In the genomic region with DNA sequence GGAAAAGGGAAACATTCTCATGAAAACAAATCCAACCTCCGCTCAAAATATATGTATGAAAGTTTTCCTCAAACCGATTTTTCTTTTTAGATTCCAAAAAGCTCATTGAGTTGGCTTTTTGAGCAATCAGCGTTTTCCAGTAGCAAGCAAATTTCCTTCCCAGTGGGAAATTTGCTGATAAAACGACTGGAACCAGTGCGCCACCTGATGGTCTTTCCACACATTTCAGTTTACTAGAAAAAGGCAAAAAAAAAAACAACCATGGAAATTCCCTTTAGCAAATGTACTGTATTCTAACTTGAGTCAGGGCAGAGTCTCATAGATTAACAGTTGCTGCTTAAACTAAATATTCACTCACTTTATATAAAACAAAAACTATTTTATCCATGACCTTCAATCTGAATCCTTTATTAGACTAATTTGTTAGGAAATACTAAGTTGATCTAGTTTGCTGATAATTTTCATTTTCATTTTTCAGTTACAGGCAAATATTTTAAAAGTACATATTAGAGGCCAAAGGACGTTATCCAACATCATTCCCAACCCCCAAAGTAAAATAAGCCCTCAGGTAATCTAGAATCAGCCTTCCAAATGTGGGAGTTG, we compare ENCODE assay signal across 8 cellular contexts.
DNase-seq lines count a peak whose midpoint lies in the region; ATAC-seq and TF ChIP-seq lines count a peak whose summit lies in the region.

No MANE protein-coding gene starts in this region.

- H3K4ac ChIP-seq in H9 (ENCODE audit: low read depth, low read length): no peak overlapping the region

- no peak overlapping the region for H3K9ac ChIP-seq in H9 (ENCODE audit: extremely low read depth, insufficient read length, low read length)

- no peaks in the 10 kb centered on the region for H3K9me2 ChIP-seq in hepatocyte (replicated peaks; ENCODE audit: insufficient read depth)

- H3K4me1 ChIP-seq in H9 (ENCODE audit: insufficient read depth, low read length): no peaks in the 10 kb centered on the region
- no peaks in the 10 kb centered on the region; the same call in 1 of the 2 replicates for H3K4me1 ChIP-seq in SJCRH30
- no peaks in the 10 kb centered on the region for H3K4me1 ChIP-seq in hepatocyte (ENCODE audit: insufficient read depth)
- H3K4me1 ChIP-seq in thyroid gland: no peaks in the 10 kb centered on the region

- no peak overlapping the region for H3K4me3 Mint-ChIP-seq in H9
- H3K4me3 Mint-ChIP-seq in stimulated activated memory B cell treated with anti-CD40 and anti-IgM and Interleukin-4, amounts not matched to agents 10 μg/mL and 1 μg/mL and 100 μg/mL, for 72 hours: no peak overlapping the region
- no peak overlapping the region for H3K4me3 Mint-ChIP-seq in activated T-helper 2 cell treated with anti-CD3 and anti-CD28 coated beads, Interferon-gamma antibody, Interleukin-2, Interleukin-4, amounts not matched to agents 10 μg/mL and 5 μg/mL and 100 μg/mL, durations not matched to agents 14 hours and 24 hours and 36 hours (ENCODE audit: low read depth)

- no peak overlapping the region for H3K56ac ChIP-seq in H9 (ENCODE audit: insufficient read length, low read depth, low read length)

- no peaks in the 10 kb centered on the region for H3K36me3 Mint-ChIP-seq in H9 (ENCODE audit: insufficient read depth in 1 of 3, low read depth in 3 of 3)
- H3K36me3 Mint-ChIP-seq in stimulated activated memory B cell treated with anti-CD40 and anti-IgM and Interleukin-4, amounts not matched to agents 10 μg/mL and 1 μg/mL and 100 μg/mL, for 72 hours: no peaks in the 10 kb centered on the region
- H3K36me3 Mint-ChIP-seq in activated T-helper 2 cell treated with anti-CD3 and anti-CD28 coated beads, Interferon-gamma antibody, Interleukin-2, Interleukin-4, amounts not matched to agents 10 μg/mL and 5 μg/mL and 100 μg/mL, durations not matched to agents 14 hours and 24 hours and 36 hours (ENCODE audit: low read depth): no peaks in the 10 kb centered on the region

- no peak for DNase-seq in H9
- peak; percentile 26 to 77 for DNase-seq in SJCRH30
- DNase-seq in hepatocyte (ENCODE audit: low spot score): peak; percentile 68
- DNase-seq in thyroid gland: peak; percentile 36 to 54
- no peak for DNase-seq in activated T-helper 2 cell treated with anti-CD3 and anti-CD28 coated beads, Interferon-gamma antibody, Interleukin-2, Interleukin-4, amounts not matched to agents 10 μg/mL and 5 μg/mL and 100 μg/mL, durations not matched to agents 14 hours and 24 hours and 36 hours (ENCODE audit: low spot score)

- no peak overlapping the region for H2BK15ac ChIP-seq in H9 (ENCODE audit: low read depth, low read length)

- H3K14ac ChIP-seq in H9 (ENCODE audit: insufficient read depth, low read length): no peak overlapping the region

- no peak overlapping the region for H3K4me3 ChIP-seq in SJCRH30
- no peak overlapping the region for H3K4me3 ChIP-seq in hepatocyte
- H3K4me3 ChIP-seq in thyroid gland (replicated peaks in 1 of 3): no peak overlapping the region

- H2BK20ac ChIP-seq in H9 (ENCODE audit: low read depth, low read length, poor library complexity, severe bottlenecking): no peak overlapping the region

- no peaks in the 10 kb centered on the region for H3K36me3 ChIP-seq in SJCRH30
- no peaks in the 10 kb centered on the region for H3K36me3 ChIP-seq in hepatocyte (replicated peaks; ENCODE audit: insufficient read depth, low read depth)
- H3K36me3 ChIP-seq in thyroid gland: no peaks in the 10 kb centered on the region

- H3K23ac ChIP-seq in H9 (ENCODE audit: insufficient read length, low read depth, low read length): no peak overlapping the region

- no peak overlapping the region for H2AFZ ChIP-seq in H9 (ENCODE audit: low read length)
- H2AFZ ChIP-seq in hepatocyte: no peak overlapping the region

- no peak overlapping the region for H4K91ac ChIP-seq in H9 (ENCODE audit: insufficient read length, low read depth, low read length)

- H3K27me3 Mint-ChIP-seq in H9 (ENCODE audit: low read depth): peaks cover 8% of the 10 kb centered on the region
- H3K27me3 Mint-ChIP-seq in stimulated activated memory B cell treated with anti-CD40 and anti-IgM and Interleukin-4, amounts not matched to agents 10 μg/mL and 1 μg/mL and 100 μg/mL, for 72 hours: no peaks in the 10 kb centered on the region
- H3K27me3 Mint-ChIP-seq in activated T-helper 2 cell treated with anti-CD3 and anti-CD28 coated beads, Interferon-gamma antibody, Interleukin-2, Interleukin-4, amounts not matched to agents 10 μg/mL and 5 μg/mL and 100 μg/mL, durations not matched to agents 14 hours and 24 hours and 36 hours (ENCODE audit: low read depth): no peaks in the 10 kb centered on the region

- H3K23me2 ChIP-seq in H9 (ENCODE audit: insufficient read length, low read depth, low read length, poor library complexity, severe bottlenecking): no peaks in the 10 kb centered on the region

- H2BK120ac ChIP-seq in H9 (ENCODE audit: low read depth, low read length, poor library complexity, severe bottlenecking): no peak overlapping the region

- H3K27me3 ChIP-seq in H9 (ENCODE audit: insufficient read depth, low read length): no peaks in the 10 kb centered on the region; the same call in 1 of the 2 replicates
- H3K27me3 ChIP-seq in SJCRH30: no peaks in the 10 kb centered on the region; the same call in 1 of the 2 replicates
- peaks cover 12% of the 10 kb centered on the region for H3K27me3 ChIP-seq in hepatocyte
- H3K27me3 ChIP-seq in thyroid gland: no peaks in the 10 kb centered on the region

- H3K18ac ChIP-seq in H9 (ENCODE audit: insufficient read length, low read depth, low read length): no peak overlapping the region

- H4K20me1 ChIP-seq in H9 (ENCODE audit: control insufficient read depth, insufficient read depth, insufficient read length) (no peaks in the 10 kb centered on the region), hepatocyte (ENCODE audit: insufficient read depth, poor library complexity, severe bottlenecking) (no peaks in the 10 kb centered on the region)

- H2BK5ac ChIP-seq in H9 (ENCODE audit: insufficient read length, low read length): no peak overlapping the region

- no peaks in the 10 kb centered on the region for H3K9me3 ChIP-seq in H9 (ENCODE audit: control insufficient read depth, low read depth, low read length)
- H3K9me3 ChIP-seq in SJCRH30 (replicated peaks): no peaks in the 10 kb centered on the region
- no peaks in the 10 kb centered on the region for H3K9me3 ChIP-seq in hepatocyte (ENCODE audit: low read depth)
- no peaks in the 10 kb centered on the region for H3K9me3 ChIP-seq in thyroid gland

- H4K5ac ChIP-seq in H9 (ENCODE audit: insufficient read length, low read depth, low read length): no peak overlapping the region

- no peaks in the 10 kb centered on the region for H3K79me1 ChIP-seq in H9 (ENCODE audit: insufficient read depth, low read depth, low read length, poor library complexity, severe bottlenecking)

- TF ChIP-seq CTCF in C4-2B (conservative IDR thresholded peaks at IDR 0.05) (peak; percentile 80), H9 (conservative IDR thresholded peaks at IDR 0.05) (peak; percentile 78), hepatocyte (IDR thresholded peaks at IDR 0.05; ENCODE audit: poor library complexity) (peak; percentile 76), thyroid gland (IDR thresholded peaks at IDR 0.05) (peak; percentile 25 to 70 (median 56))

- H2AK5ac ChIP-seq in H9 (ENCODE audit: insufficient read length, low read length): no peak overlapping the region

- H3K27ac Mint-ChIP-seq in H9: no peak overlapping the region
- no peak overlapping the region for H3K27ac Mint-ChIP-seq in stimulated activated memory B cell treated with anti-CD40 and anti-IgM and Interleukin-4, amounts not matched to agents 10 μg/mL and 1 μg/mL and 100 μg/mL, for 72 hours
- no peak overlapping the region for H3K27ac Mint-ChIP-seq in activated T-helper 2 cell treated with anti-CD3 and anti-CD28 coated beads, Interferon-gamma antibody, Interleukin-2, Interleukin-4, amounts not matched to agents 10 μg/mL and 5 μg/mL and 100 μg/mL, durations not matched to agents 14 hours and 24 hours and 36 hours

- no peak overlapping the region for H4K8ac ChIP-seq in H9 (replicated peaks; ENCODE audit: insufficient read length, low read depth, low read length)

- H2BK12ac ChIP-seq in H9 (ENCODE audit: insufficient read length, low read depth, low read length): no peak overlapping the region

- no peak overlapping the region for H3T11ph ChIP-seq in H9 (ENCODE audit: low read length)

- H3K4me1 Mint-ChIP-seq in H9: peaks cover 6 to 9% of the 10 kb centered on the region in 2 experiments
- H3K4me1 Mint-ChIP-seq in stimulated activated memory B cell treated with anti-CD40 and anti-IgM and Interleukin-4, amounts not matched to agents 10 μg/mL and 1 μg/mL and 100 μg/mL, for 72 hours: no peaks in the 10 kb centered on the region
- H3K4me1 Mint-ChIP-seq in activated T-helper 2 cell treated with anti-CD3 and anti-CD28 coated beads, Interferon-gamma antibody, Interleukin-2, Interleukin-4, amounts not matched to agents 10 μg/mL and 5 μg/mL and 100 μg/mL, durations not matched to agents 14 hours and 24 hours and 36 hours (ENCODE audit: low read depth): no peaks in the 10 kb centered on the region

- no peaks in the 10 kb centered on the region for H3K79me2 ChIP-seq in H9 (ENCODE audit: insufficient read depth, low read length)
- H3K79me2 ChIP-seq in hepatocyte: no peaks in the 10 kb centered on the region

- no peak for ATAC-seq in stimulated activated memory B cell treated with anti-CD40 and anti-IgM and Interleukin-4, amounts not matched to agents 10 μg/mL and 1 μg/mL and 100 μg/mL, for 72 hours
- ATAC-seq in GM21619 (IDR thresholded peaks at IDR 0.05; ENCODE audit: unreplicated experiment): no peak

- H3K4me2 ChIP-seq in H9 (ENCODE audit: insufficient read depth, insufficient read length, low read length): no peak overlapping the region
- no peak overlapping the region for H3K4me2 ChIP-seq in hepatocyte

- intact Hi-C loops in thyroid gland (cut with DNase I): no loop called here
- intact Hi-C loops in activated T-helper 2 cell treated with anti-CD3 and anti-CD28 coated beads, Interferon-gamma antibody, Interleukin-2, Interleukin-4, amounts not matched to agents 10 μg/mL and 5 μg/mL and 100 μg/mL, durations not matched to agents 14 hours and 24 hours and 36 hours (cut with micrococcal nuclease): no loop called here

- no CpG with 5 or more reads among the region's 6 CpGs for WGBS in H9 (ENCODE audit: extremely low coverage, insufficient read length, low lambda C conversion rate)
- WGBS in hepatocyte (ENCODE audit: low lambda C conversion rate, missing lambda C conversion rate): 4% methylated on average over 6 of the region's 6 CpGs
- 2 to 3% methylated on average over 6 of the region's 6 CpGs for WGBS in thyroid gland, 2 donors

- TF ChIP-seq POLR2A in thyroid gland (IDR thresholded peaks at IDR 0.05): no peak

- no peaks in the 10 kb centered on the region for H3K9me3 Mint-ChIP-seq in H9
- no peaks in the 10 kb centered on the region for H3K9me3 Mint-ChIP-seq in stimulated activated memory B cell treated with anti-CD40 and anti-IgM and Interleukin-4, amounts not matched to agents 10 μg/mL and 1 μg/mL and 100 μg/mL, for 72 hours
- no peaks in the 10 kb centered on the region for H3K9me3 Mint-ChIP-seq in activated T-helper 2 cell treated with anti-CD3 and anti-CD28 coated beads, Interferon-gamma antibody, Interleukin-2, Interleukin-4, amounts not matched to agents 10 μg/mL and 5 μg/mL and 100 μg/mL, durations not matched to agents 14 hours and 24 hours and 36 hours

- H3K27ac ChIP-seq in C4-2B (no peak overlapping the region), H9 (ENCODE audit: insufficient read length, low read depth, low read length) (no peak overlapping the region), SJCRH30 (no peak overlapping the region), hepatocyte (no peak overlapping the region), thyroid gland (no peak overlapping the region)

Comparison
In these comparisons a context has a peak if more than half of its experiments do, and no peak if none do; other contexts are left out.
1. DNase-seq: peak in SJCRH30 (2 of 2), hepatocyte (single experiment) and thyroid gland (2 of 2); none in H9 (single experiment) and activated T-helper 2 cell treated with anti-CD3 and anti-CD28 coated beads, Interferon-gamma antibody, Interleukin-2, Interleukin-4, amounts not matched to agents 10 μg/mL and 5 μg/mL and 100 μg/mL, durations not matched to agents 14 hours and 24 hours and 36 hours (single experiment).
2. Peak in every context shown above with its lines, with median percentiles within 50 percentile points of each other: CTCF ChIP-seq.